ENCODE assay signal across 29 cellular contexts in genomic region chr1:236717811-236718210, GRCh38. TPM values are rescaled to one million over a fixed set of nuclear protein-coding genes. Genes with fewer than 3 reads are reported as not detected.
"Had no signal": no experiment of that assay in that cellular context is flagged by ENCODE, and none has a peak within 500 bp of the region (broad histone marks: within the 10 kb centered on the region; RNA-seq: fewer than 3 reads in every experiment).

No MANE protein-coding gene starts in this region.

- H3K27me3 ChIP-seq: MG63 had no signal

- ATAC-seq: activated CD8-positive, alpha-beta memory T cell treated with anti-CD3 and anti-CD28 coated beads, Interleukin-2, amount 10 ng/mL, durations not matched to agents 7 days and 5 days; activated naive CD8-positive, alpha-beta T cell treated with anti-CD3 and anti-CD28 coated beads, Interleukin-2, amount 50 U/mL, for 24 hours; Panc1 had no signal

- H3K27ac ChIP-seq: VCaP had no signal

- DNase-seq: activated B cell treated with CpG ODN at 0.5 μM for 24 hours; activated CD4-positive, alpha-beta memory T cell treated with anti-CD3 and anti-CD28 coated beads, Interleukin-2, amount 10 ng/mL, durations not matched to agents 7 days and 5 days; activated CD4-positive, alpha-beta T cell treated with anti-CD3 and anti-CD28 coated beads for 1 hour; activated CD4-positive, alpha-beta T cell treated with anti-CD3 and anti-CD28 coated beads for 48 hours; activated CD8-positive, alpha-beta memory T cell treated with anti-CD3 and anti-CD28 coated beads for 24 hours; activated CD8-positive, alpha-beta memory T cell treated with anti-CD3 and anti-CD28 coated beads, Interleukin-2, amount 10 ng/mL, durations not matched to agents 7 days and 5 days; activated CD8-positive, alpha-beta memory T cell treated with anti-CD3 and anti-CD28 coated beads, Interleukin-2, amount 50 U/mL, for 48 hours; activated effector memory CD4-positive, alpha-beta T cell treated with Interleukin-2 at 50 U/mL for 16 hours; activated naive CD4-positive, alpha-beta T cell treated with anti-CD3 and anti-CD28 coated beads, Interleukin-2, amount 10 ng/mL, durations not matched to agents 7 days and 5 days; activated naive CD8-positive, alpha-beta T cell treated with anti-CD3 and anti-CD28 coated beads, Interleukin-2, amount 50 U/mL, for 24 hours; activated T-cell treated with anti-CD3 and anti-CD28 coated beads, Interleukin-2, amount 50 U/mL, for 48 hours; anterior cingulate cortex; central memory CD4-positive, alpha-beta T cell; Kasumi-1; KG1; MG63; NCI-H1048; NCI-H1436 treated with DMSO at 0.1 percent for 48 hours; NCI-H1694 treated with DMSO at 0.1 percent for 48 hours; NCI-H2029; NCI-H345; NCI-H524 treated with DMSO at 0.1 percent for 48 hours; SIG-M5; SW 1271; T-helper 1 cell; T-helper 2 cell; T-helper 9 cell had no signal

- H3K4me3 ChIP-seq: MG63 had no signal

- H3K9me3 ChIP-seq: MG63 had no signal

- H3K36me3 ChIP-seq: MG63 had no signal

RNA-seq across cellular contexts. Expression of gene ACTN2, which starts 31.5 kb away (rescaled TPM):
- total RNA-seq: activated B cell treated with CpG ODN at 0.5 μM for 24 hours; activated CD4-positive, alpha-beta memory T cell treated with anti-CD3 and anti-CD28 coated beads, Interleukin-2, amount 10 ng/mL, durations not matched to agents 7 days and 5 days; activated CD8-positive, alpha-beta memory T cell treated with anti-CD3 and anti-CD28 coated beads, Interleukin-2, amount 10 ng/mL, durations not matched to agents 7 days and 5 days had no signal
